ENCODE assay signal across 14 cellular contexts in the genomic region with DNA sequence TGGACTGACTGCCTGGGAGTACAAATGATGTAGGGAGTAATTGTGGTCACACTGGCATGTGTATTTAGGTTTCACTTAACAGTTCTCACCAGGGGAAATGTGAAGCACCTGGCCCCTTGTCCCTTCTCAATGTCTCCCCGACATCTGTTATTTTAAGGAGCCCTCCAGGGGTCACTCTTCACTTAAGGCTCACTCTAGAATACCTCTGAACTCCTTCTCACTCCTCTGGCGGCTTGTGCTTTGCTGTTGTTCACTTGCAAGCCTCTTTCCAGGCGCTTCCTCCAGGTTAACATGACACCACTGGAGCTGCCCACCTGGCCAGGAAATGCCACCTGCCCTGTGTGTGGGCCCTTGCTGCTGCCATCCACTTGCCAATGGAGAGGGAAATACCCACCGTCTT. TPM values are rescaled to one million over a fixed set of nuclear protein-coding genes. Genes with fewer than 3 reads are reported as not detected.
DNase-seq lines count a peak whose midpoint lies in the region; ATAC-seq and TF ChIP-seq lines count a peak whose summit lies in the region.
"Had no signal": no experiment of that assay in that cellular context is flagged by ENCODE, and none has a peak within 500 bp of the region (broad histone marks: within the 10 kb centered on the region; RNA-seq: fewer than 3 reads in every experiment).

No MANE protein-coding gene starts in this region.

- no peaks in the 10 kb centered on the region for H4K20me1 ChIP-seq in DND-41 (ENCODE audit: insufficient read depth, low read length)

- H3K4me3 ChIP-seq in DND-41 (ENCODE audit: low read depth in 1 of 2, low read length in 2 of 2) (no peak overlapping the region), aorta (ENCODE audit: low read length in 2 of 2) (no peak overlapping the region)
- H3K4me3 ChIP-seq: ascending aorta had no signal

- 36 to 45% methylated on average over 4 of the region's 4 CpGs for WGBS in aorta, 2 donors

- no peaks in the 10 kb centered on the region for H3K9me3 Mint-ChIP-seq in activated B cell treated with CpG ODN at 0.5 μM for 24 hours
- H3K9me3 Mint-ChIP-seq: CD8-positive, alpha-beta T cell; IgD-negative memory B cell had no signal

- H3K4me2 ChIP-seq in DND-41 (ENCODE audit: insufficient read depth, low read length), result no peak overlapping the region

- POLR2A ChIA-PET in activated B cell treated with CpG ODN at 0.5 μM for 24 hours (lab: Charles Lee), result no interaction called here

- ATAC-seq in DND-41 (ENCODE audit: insufficient read depth, low read depth) (no peak), GM18867 (IDR thresholded peaks at IDR 0.05; ENCODE audit: unreplicated experiment) (peak; percentile 50), HG03135 (IDR thresholded peaks at IDR 0.05; ENCODE audit: unreplicated experiment) (peak; percentile 48), activated B cell treated with CpG ODN at 0.5 μM for 24 hours (ENCODE audit: low read depth) (peak; percentile 49), aorta (ENCODE audit: low FRiP score) (no peak)
- ATAC-seq: CD8-positive, alpha-beta T cell had no signal

- peaks cover 2% of the 10 kb centered on the region for H3K27me3 Mint-ChIP-seq in activated B cell treated with CpG ODN at 0.5 μM for 24 hours

- H3K27me3 ChIP-seq in DND-41 (ENCODE audit: insufficient read depth, low read length, poor library complexity) (peaks cover 3% of the 10 kb centered on the region), aorta (ENCODE audit: control insufficient read depth in 1 of 2, insufficient read depth in 2 of 2, low read length in 1 of 2) (no peaks in the 10 kb centered on the region)
- H3K27me3 ChIP-seq: ascending aorta had no signal

- no peaks in the 10 kb centered on the region for H3K36me3 ChIP-seq in DND-41 (ENCODE audit: insufficient read depth, low read length)
- H3K36me3 ChIP-seq in aorta (ENCODE audit: control insufficient read depth in 1 of 2, insufficient read depth in 2 of 2, low read length in 1 of 2), result no peaks in the 10 kb centered on the region
- H3K36me3 ChIP-seq: ascending aorta had no signal

- intact Hi-C loops in activated B cell treated with CpG ODN at 0.5 μM for 24 hours (cut with micrococcal nuclease), result loop anchor here (1.0 kb wide), 1 partner anchor 443 kb away; no protein-coding TSS in a partner anchor
- intact Hi-C loops in aorta (cut with DNase I), result no loop called here

- CTCF ChIA-PET in activated B cell treated with CpG ODN at 0.5 μM for 24 hours (lab: Charles Lee), result interaction anchor here (0.9 to 1.8 kb wide), 5 partner anchors 8 to 441 kb away, joined by 3 to 7 read pairs (median 4); no protein-coding TSS in a partner anchor

- H3K9ac ChIP-seq in DND-41 (ENCODE audit: low read depth, low read length), result no peak overlapping the region

- H3K9me3 ChIP-seq in DND-41 (ENCODE audit: insufficient read depth, low read length, severe bottlenecking) (no peaks in the 10 kb centered on the region), aorta (ENCODE audit: control insufficient read depth, low read length) (peaks cover 2% of the 10 kb centered on the region)
- H3K9me3 ChIP-seq: ascending aorta had no signal

- no peaks in the 10 kb centered on the region for H3K36me3 Mint-ChIP-seq in activated B cell treated with CpG ODN at 0.5 μM for 24 hours (ENCODE audit: low read depth)
- H3K36me3 Mint-ChIP-seq: CD8-positive, alpha-beta T cell; IgD-negative memory B cell had no signal

- no peak for DNase-seq in DND-41
- no peak for DNase-seq in activated B cell treated with CpG ODN at 0.5 μM for 24 hours
- DNase-seq in cortex of kidney (lab: John Stamatoyannopoulos, UW), result no peak
- no peak for DNase-seq in aorta
- no peak for DNase-seq in central memory CD4-positive, alpha-beta T cell
- no peak for DNase-seq in substantia nigra (lab: John Stamatoyannopoulos, UW)
- DNase-seq: CD8-positive, alpha-beta T cell; NCI-H748 treated with DMSO at 0.1 percent for 48 hours; stimulated activated CD8-positive, alpha-beta memory T cell treated with anti-CD3 and anti-CD28 coated beads, Interleukin-4, amount 100 ng/mL, for 48 hours; T-helper 1 cell had no signal

- TF ChIP-seq CTCF in DND-41 (IDR thresholded peaks at IDR 0.05; ENCODE audit: borderline replicate concordance, extremely low read depth, low read length, poor library complexity, severe bottlenecking) (peak; percentile 10), activated B cell treated with CpG ODN at 0.5 μM for 24 hours (IDR thresholded peaks at IDR 0.05) (no peak)

- peaks cover 8% of the 10 kb centered on the region for H3K4me1 Mint-ChIP-seq in activated B cell treated with CpG ODN at 0.5 μM for 24 hours

- no peak overlapping the region for H3K4me3 Mint-ChIP-seq in activated B cell treated with CpG ODN at 0.5 μM for 24 hours
- H3K4me3 Mint-ChIP-seq: CD8-positive, alpha-beta T cell; IgD-negative memory B cell had no signal

- no peak overlapping the region for H2AFZ ChIP-seq in DND-41 (ENCODE audit: low read depth, low read length)

- H3K79me2 ChIP-seq in DND-41 (ENCODE audit: insufficient read depth, low read length), result no peaks in the 10 kb centered on the region

- H3K4me1 ChIP-seq in DND-41 (ENCODE audit: insufficient read depth, low read length) (peaks cover 16% of the 10 kb centered on the region), aorta (ENCODE audit: control insufficient read depth in 1 of 2, insufficient read depth in 2 of 2, low read length in 2 of 2) (no peaks in the 10 kb centered on the region)
- H3K4me1 ChIP-seq: ascending aorta had no signal

- H3K27ac ChIP-seq in DND-41 (ENCODE audit: low read length) (no peak overlapping the region), aorta (ENCODE audit: low read depth in 1 of 2, low read length in 2 of 2) (no peak overlapping the region), substantia nigra (ENCODE audit: low read depth, low read length, poor library complexity, severe bottlenecking) (no peak overlapping the region)
- H3K27ac ChIP-seq: ascending aorta had no signal

- H3K27ac Mint-ChIP-seq in activated B cell treated with CpG ODN at 0.5 μM for 24 hours, result no peak overlapping the region
- H3K27ac Mint-ChIP-seq: CD8-positive, alpha-beta T cell; IgD-negative memory B cell had no signal

RNA-seq across cellular contexts. Expression of gene GZMB, which starts 56.5 kb away (rescaled TPM):
- total RNA-seq in activated B cell treated with CpG ODN at 0.5 μM for 24 hours (2.3 and 2.9 TPM in 2 replicates), aorta (1 to 10 TPM; 1.6 to 3.0 TPM)
- polyA plus RNA-seq in aorta, result 1 to 10 TPM in 1 of 2 donors, under 1 TPM in 1; 0.54 to 2.6 TPM
- total RNA-seq: ascending aorta had no signal

Comparison
In these comparisons a context has a peak if more than half of its experiments do, and no peak if none do; other contexts are left out.
1. ATAC-seq: peak in GM18867 (single experiment), HG03135 (single experiment) and activated B cell treated with CpG ODN at 0.5 μM for 24 hours (single experiment); none in DND-41 (single experiment) and aorta (single experiment).